Comparison of ENCODE assay signal across 8 cellular contexts in genomic region chr1:230867903-230868735, GRCh38. TPM values are rescaled to one million over a fixed set of nuclear protein-coding genes. Genes with fewer than 3 reads are reported as not detected.
DNase-seq lines count a peak whose midpoint lies in the region; ATAC-seq and TF ChIP-seq lines count a peak whose summit lies in the region.

C1orf198 (minus strand) TSS chr1:230868521; CDS start chr1:230868512, 9 bp downstream.

- H3K4me3 Mint-ChIP-seq in HFFc6: peak within 1 kb of the TSS; percentile 93

- no peak for TF ChIP-seq CTCF in GM13976 (IDR thresholded peaks at IDR 0.05; ENCODE audit: borderline replicate concordance, control extremely low read depth, extremely low read depth, insufficient read depth, missing control alignments)
- TF ChIP-seq CTCF in HFFc6 (IDR thresholded peaks at IDR 0.05): peak; percentile 12; the same call in 1 of the 2 replicates

- intact Hi-C loops in left colon (cut with DNase I, micrococcal nuclease): no loop called here

- in situ Hi-C loops in GM13976 (cut with MboI; ENCODE audit: low sequenced_read_pairs, unreplicated experiment): no loop called here

- H3K27me3 Mint-ChIP-seq in HFFc6 (ENCODE audit: insufficient read depth): peaks cover 2% of the 10 kb centered on the region; the same call in 1 of the 2 replicates

- H3K36me3 Mint-ChIP-seq in HFFc6 (ENCODE audit: low read depth): peaks cover 27% of the 10 kb centered on the region

- DNase-seq in GM13976 (ENCODE audit: low spot score) (peak; percentile 92), HFFc6 (peak; percentile 44), NCI-H1048 (lab: John Stamatoyannopoulos, UW) (peak; percentile 48), cerebellar cortex (ENCODE audit: low spot score) (peak; percentile 47), left colon (peak; percentile 49 to 81), NCI-H446 treated with DMSO at 0.1 percent for 48 hours (lab: John Stamatoyannopoulos, UW) (no peak)
- peak; percentile 80 for DNase-seq in activated CD4-positive, CD25-positive, alpha-beta regulatory T cell treated with anti-CD3 and anti-CD28 coated beads, Interleukin-2, amount 50 U/mL, for 72 hours
- DNase-seq in stimulated activated CD4-positive, alpha-beta T cell treated with anti-CD3 and anti-CD28 coated beads, Interleukin-1b, Interleukin-23, amount 100 ng/mL, for 48 hours: peak; percentile 59

- H3K9me3 Mint-ChIP-seq in HFFc6: no peaks in the 10 kb centered on the region

- peak; percentile 96 for ATAC-seq in left colon

- peaks cover 52% of the 10 kb centered on the region for H3K4me1 Mint-ChIP-seq in HFFc6 (ENCODE audit: low read depth)

- peak within 1 kb of the TSS; percentile 93 for H3K27ac Mint-ChIP-seq in HFFc6

RNA-seq across cellular contexts. Expression of gene C1orf198, which starts in this region (rescaled TPM):
- 100 to 1,000 TPM in 1 of 6 experiments, 10 to 100 TPM in 5; 72.4 to 118 (median 88.4) TPM for total RNA-seq in HFFc6 (2021; fragmentation: NEBNext Ultra II Directional; extraction: Animal tissue kit (Norgen Biotek cat#: 25700))
- total RNA-seq in left colon: 10 to 100 TPM; 14.4 to 16.6 TPM

Comparison
In these comparisons a context has a peak if more than half of its experiments do, and no peak if none do; other contexts are left out.
1. RNA of gene C1orf198 (total RNA-seq): 72.4 to 118 TPM in HFFc6; 14.4 to 16.6 TPM in left colon; every median in the first group is over 4 times any median in the second.